ENCODE assay signal across 1 cellular context in genomic region chr11:108895579-108896480, GRCh38.
TF ChIP-seq lines count a peak whose summit lies in the region.

No MANE protein-coding gene starts in this region.

TF ChIP-seq in WTC11, 78 proteins besides CTCF, POLR2A, EP300 and RAD21 (continued from another document):
- no peak for TF ChIP-seq ZNF532 (CRISPR knock-in tag; IDR thresholded peaks at IDR 0.05; ENCODE audit: borderline replicate concordance)
- TF ChIP-seq CREB1 (CRISPR knock-in tag; IDR thresholded peaks at IDR 0.05), result no peak
